16 cellular contexts compared by ENCODE assay signal in the genomic region with DNA sequence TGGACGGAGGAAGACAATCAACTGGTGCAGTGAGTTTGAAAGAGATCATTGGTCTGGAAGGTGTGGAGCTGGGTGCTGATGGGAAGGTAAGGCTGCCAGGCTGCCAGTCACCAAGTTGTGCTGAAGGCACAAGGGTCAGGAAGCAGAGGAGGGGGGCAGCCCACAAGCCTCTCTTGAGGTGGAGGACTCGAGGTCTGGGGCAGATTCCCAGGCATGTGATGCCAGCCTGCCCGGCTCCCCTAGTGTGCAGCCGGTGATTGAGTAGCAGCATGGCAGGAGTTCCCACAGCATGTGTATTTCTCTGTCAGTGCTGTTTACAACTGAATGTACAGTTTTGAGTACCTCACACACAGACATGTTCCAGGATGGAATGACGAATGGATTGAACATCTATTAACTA.
"Had no signal": no experiment of that assay in that cellular context is flagged by ENCODE, and none has a peak within 500 bp of the region (broad histone marks: within the 10 kb centered on the region; RNA-seq: fewer than 3 reads in every experiment).

No MANE protein-coding gene starts in this region.

- H3K27me3 Mint-ChIP-seq: activated CD4-positive, alpha-beta T cell treated with anti-CD3 and anti-CD28 coated beads for 36 hours; stimulated activated naive CD8-positive, alpha-beta T cell treated with anti-CD3 and anti-CD28 coated beads, Interleukin-15, amount 100 ng/mL, for 72 hours had no signal

- H3K27me3 ChIP-seq: esophagus squamous epithelium, spleen, testis had no signal

- H3K4me3 Mint-ChIP-seq: activated CD4-positive, alpha-beta T cell treated with anti-CD3 and anti-CD28 coated beads for 36 hours; activated CD8-positive, alpha-beta T cell treated with anti-CD3 and anti-CD28 coated beads, Interleukin-2, amount 10 ng/mL, durations not matched to agents 7 days and 5 days; stimulated activated naive CD8-positive, alpha-beta T cell treated with anti-CD3 and anti-CD28 coated beads, Interleukin-15, amount 100 ng/mL, for 72 hours had no signal

- H3K4me3 ChIP-seq: esophagus squamous epithelium, lung, prostate gland, spleen, testis had no signal

- H3K9me3 Mint-ChIP-seq: naive thymus-derived CD8-positive, alpha-beta T cell had no signal

- H3K36me3 ChIP-seq: prostate gland, spleen had no signal

- H3K9me3 ChIP-seq: esophagus squamous epithelium, prostate gland, spleen, testis had no signal

- DNase-seq: activated CD4-positive, alpha-beta T cell treated with anti-CD3 and anti-CD28 coated beads for 36 hours; activated CD8-positive, alpha-beta T cell treated with anti-CD3 and anti-CD28 coated beads, Interleukin-2, amount 10 ng/mL, durations not matched to agents 7 days and 5 days; activated naive CD4-positive, alpha-beta T cell treated with anti-CD3 and anti-CD28 coated beads, Interleukin-2, amount 50 U/mL, for 16 hours; aorta; esophagus squamous epithelium; foreskin keratinocyte; left cardiac atrium; stimulated activated CD4-positive, alpha-beta T cell treated with anti-CD3 and anti-CD28 coated beads, Interleukin-2, amount 100 ng/mL, for 24 hours; stimulated activated naive CD8-positive, alpha-beta T cell treated with anti-CD3 and anti-CD28 coated beads, Interleukin-15, amount 100 ng/mL, for 72 hours; T1000; testis had no signal

- ATAC-seq: activated CD4-positive, alpha-beta T cell treated with anti-CD3 and anti-CD28 coated beads for 36 hours; activated CD8-positive, alpha-beta T cell treated with anti-CD3 and anti-CD28 coated beads, Interleukin-2, amount 10 ng/mL, durations not matched to agents 7 days and 5 days; foreskin keratinocyte; left cardiac atrium; naive thymus-derived CD8-positive, alpha-beta T cell; sciatic nerve; stimulated activated naive CD8-positive, alpha-beta T cell treated with anti-CD3 and anti-CD28 coated beads, Interleukin-15, amount 100 ng/mL, for 72 hours had no signal

- H3K27ac ChIP-seq: esophagus squamous epithelium, foreskin keratinocyte, prostate gland, spleen, testis had no signal
